Comparison of ENCODE assay signal across 8 cellular contexts in the genomic region with DNA sequence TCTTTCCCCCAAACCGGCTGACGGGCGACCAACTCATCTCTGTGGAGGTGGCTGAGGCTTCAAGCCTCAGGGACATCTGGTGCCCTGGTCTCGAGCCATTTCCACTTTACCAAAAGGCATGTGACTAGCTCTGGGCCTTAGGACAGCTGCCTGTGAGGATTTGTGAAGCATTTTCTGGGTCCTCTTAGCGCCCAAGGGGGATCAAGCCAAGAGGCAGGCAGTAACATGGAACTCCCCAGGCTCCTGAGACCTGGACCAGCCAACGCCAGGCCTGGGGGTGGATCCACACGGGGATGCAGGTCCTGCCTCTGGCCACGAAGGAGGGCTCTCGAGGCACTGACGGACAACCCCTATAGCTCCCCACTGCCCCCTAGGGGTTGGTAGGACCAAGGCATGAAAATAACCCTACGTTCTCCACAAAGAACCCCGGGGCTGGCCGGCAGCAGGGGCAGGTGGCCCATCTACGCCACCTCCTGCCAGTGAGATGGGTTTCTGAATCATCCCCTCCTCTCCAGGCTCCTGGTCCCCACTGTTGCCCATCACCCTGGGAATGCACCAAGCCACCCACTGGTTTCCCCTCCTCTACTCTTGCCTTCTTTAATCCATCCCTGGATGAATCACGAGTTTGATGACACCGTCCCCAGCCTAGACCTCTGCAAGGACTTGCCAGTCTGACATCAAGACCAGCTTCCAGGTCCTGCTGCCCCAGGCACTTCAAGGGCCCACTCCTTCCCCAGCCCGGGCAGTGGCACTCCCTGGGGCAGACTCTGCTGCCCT. TPM values are rescaled to one million over a fixed set of nuclear protein-coding genes. Genes with fewer than 3 reads are reported as not detected.
A peak's percentile ranks its signal among the peaks of the same experiment; 100 is the strongest.
DNase-seq lines count a peak whose midpoint lies in the region; ATAC-seq and TF ChIP-seq lines count a peak whose summit lies in the region.

No MANE protein-coding gene starts in this region.

- peaks cover 5% of the 10 kb centered on the region; the same call in 2 of the 3 replicates for H3K36me3 Mint-ChIP-seq in GM23338 (ENCODE audit: low read depth)
- H3K36me3 Mint-ChIP-seq in endothelial cell (ENCODE audit: low read depth, unreplicated experiment) = peaks cover 5% of the 10 kb centered on the region
- H3K36me3 Mint-ChIP-seq in nephron (ENCODE audit: low read depth) = peaks cover 16% of the 10 kb centered on the region

- no peak overlapping the region for H2AFZ ChIP-seq in GM23338

- H3K4me3 Mint-ChIP-seq in GM23338 (peak overlapping the region; percentile 47; the same call in 2 of the 3 replicates), endothelial cell (ENCODE audit: unreplicated experiment) (no peak overlapping the region), nephron (no peak overlapping the region)

- peaks cover 2% of the 10 kb centered on the region; the same call in 1 of the 2 replicates for H4K20me1 ChIP-seq in GM23338 (replicated peaks; ENCODE audit: insufficient read depth)

- H3K27ac Mint-ChIP-seq in GM23338 = peak overlapping the region; percentile 77; the same call in 1 of the 2 replicates
- H3K27ac Mint-ChIP-seq in endothelial cell (ENCODE audit: unreplicated experiment) = no peak overlapping the region
- H3K27ac Mint-ChIP-seq in nephron = no peak overlapping the region

- H3K27me3 Mint-ChIP-seq in GM23338 (ENCODE audit: insufficient read depth, low read depth, poor library complexity) (peaks cover 19% of the 10 kb centered on the region), endothelial cell (ENCODE audit: unreplicated experiment) (peaks cover 3% of the 10 kb centered on the region), nephron (ENCODE audit: low read depth) (no peaks in the 10 kb centered on the region)

- 0 out of 2 replicates have a peak overlapping the region, but pooled peaks have one; percentile 43 for H3K4me2 ChIP-seq in GM23338

- H3K4me1 ChIP-seq in GM23338 (ENCODE audit: insufficient read depth) = 0 out of 2 replicates have a peak, but pooled peaks cover 4% of the 10 kb centered on the region

- peak overlapping the region; percentile 76; the same call in 1 of the 2 replicates for H3K27ac ChIP-seq in GM23338 (ENCODE audit: low read depth)

- in situ Hi-C loops in SK-MEL-5 (cut with HindIII; ENCODE audit: low pct_unique_long_range_greater_than_20kb, low sequenced_read_pairs) = no loop called here

- no peaks in the 10 kb centered on the region for H3K79me2 ChIP-seq in GM23338 (replicated peaks; ENCODE audit: insufficient read depth)

- H3K9me3 Mint-ChIP-seq in GM23338 (peaks cover 2% of the 10 kb centered on the region; the same call in 1 of the 3 replicates), endothelial cell (ENCODE audit: unreplicated experiment) (no peaks in the 10 kb centered on the region), nephron (no peaks in the 10 kb centered on the region)

- H3K4me3 ChIP-seq in GM23338 = no peak overlapping the region

- ATAC-seq in GM23338 (peak; percentile 62), GM19397 (IDR thresholded peaks at IDR 0.05; ENCODE audit: unreplicated experiment) (no peak), HG03378 (IDR thresholded peaks at IDR 0.05; ENCODE audit: unreplicated experiment) (no peak)

- peak; percentile 82 for TF ChIP-seq CTCF in GM23338 (conservative IDR thresholded peaks at IDR 0.05; ENCODE audit: low read depth in 2 of 2)
- TF ChIP-seq CTCF in endothelial cell (IDR thresholded peaks at IDR 0.05; ENCODE audit: unreplicated experiment) = peak; percentile 56
- TF ChIP-seq CTCF in nephron (IDR thresholded peaks at IDR 0.05; ENCODE audit: unreplicated experiment in 3 of 3) = peak; percentile 13 to 47 (median 21)

- H3K4me1 Mint-ChIP-seq in GM23338 (peaks cover 15% of the 10 kb centered on the region), endothelial cell (ENCODE audit: unreplicated experiment) (no peaks in the 10 kb centered on the region), nephron (no peaks in the 10 kb centered on the region)

- H3K36me3 ChIP-seq in GM23338 (ENCODE audit: insufficient read depth) = peaks cover 3% of the 10 kb centered on the region; the same call in 1 of the 2 replicates

- DNase-seq in AG20443 (ENCODE audit: low spot score) (peak; percentile 68), GM23338 (ENCODE audit: low spot score) (peak; percentile 96), SK-MEL-5 (ENCODE audit: low read depth, low spot score) (peak; percentile 70), endothelial cell (ENCODE audit: low spot score) (peak; percentile 71), germinal center (ENCODE audit: low spot score) (no peak)

- no peaks in the 10 kb centered on the region for H3K9me2 ChIP-seq in GM23338 (ENCODE audit: insufficient read depth)

- no peaks in the 10 kb centered on the region for H3K27me3 ChIP-seq in GM23338 (ENCODE audit: insufficient read depth)

- H3F3A ChIP-seq in GM23338 (replicated peaks; ENCODE audit: low read depth) = peaks cover 16% of the 10 kb centered on the region; the same call in 1 of the 2 replicates

TF ChIP-seq in GM23338, 12 proteins besides CTCF, POLR2A, EP300 and RAD21 (continues in another document):
- no peak for TF ChIP-seq STAT1 (IDR thresholded peaks at IDR 0.05; ENCODE audit: unreplicated experiment)
- TF ChIP-seq, protein P1, sequence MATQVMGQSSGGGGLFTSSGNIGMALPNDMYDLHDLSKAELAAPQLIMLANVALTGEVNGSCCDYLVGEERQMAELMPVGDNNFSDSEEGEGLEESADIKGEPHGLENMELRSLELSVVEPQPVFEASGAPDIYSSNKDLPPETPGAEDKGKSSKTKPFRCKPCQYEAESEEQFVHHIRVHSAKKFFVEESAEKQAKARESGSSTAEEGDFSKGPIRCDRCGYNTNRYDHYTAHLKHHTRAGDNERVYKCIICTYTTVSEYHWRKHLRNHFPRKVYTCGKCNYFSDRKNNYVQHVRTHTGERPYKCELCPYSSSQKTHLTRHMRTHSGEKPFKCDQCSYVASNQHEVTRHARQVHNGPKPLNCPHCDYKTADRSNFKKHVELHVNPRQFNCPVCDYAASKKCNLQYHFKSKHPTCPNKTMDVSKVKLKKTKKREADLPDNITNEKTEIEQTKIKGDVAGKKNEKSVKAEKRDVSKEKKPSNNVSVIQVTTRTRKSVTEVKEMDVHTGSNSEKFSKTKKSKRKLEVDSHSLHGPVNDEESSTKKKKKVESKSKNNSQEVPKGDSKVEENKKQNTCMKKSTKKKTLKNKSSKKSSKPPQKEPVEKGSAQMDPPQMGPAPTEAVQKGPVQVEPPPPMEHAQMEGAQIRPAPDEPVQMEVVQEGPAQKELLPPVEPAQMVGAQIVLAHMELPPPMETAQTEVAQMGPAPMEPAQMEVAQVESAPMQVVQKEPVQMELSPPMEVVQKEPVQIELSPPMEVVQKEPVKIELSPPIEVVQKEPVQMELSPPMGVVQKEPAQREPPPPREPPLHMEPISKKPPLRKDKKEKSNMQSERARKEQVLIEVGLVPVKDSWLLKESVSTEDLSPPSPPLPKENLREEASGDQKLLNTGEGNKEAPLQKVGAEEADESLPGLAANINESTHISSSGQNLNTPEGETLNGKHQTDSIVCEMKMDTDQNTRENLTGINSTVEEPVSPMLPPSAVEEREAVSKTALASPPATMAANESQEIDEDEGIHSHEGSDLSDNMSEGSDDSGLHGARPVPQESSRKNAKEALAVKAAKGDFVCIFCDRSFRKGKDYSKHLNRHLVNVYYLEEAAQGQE (IDR thresholded peaks at IDR 0.05; ENCODE audit: unreplicated experiment) = no peak
- TF ChIP-seq POLR2AphosphoS5 (IDR thresholded peaks at IDR 0.05; ENCODE audit: low read depth) = no peak
- no peak for TF ChIP-seq JUNB (IDR thresholded peaks at IDR 0.05; ENCODE audit: unreplicated experiment)
- no peak for TF ChIP-seq NANOG (IDR thresholded peaks at IDR 0.05; ENCODE audit: borderline replicate concordance)
- no peak for TF ChIP-seq ZNF331 (CRISPR knock-in tag; IDR thresholded peaks at IDR 0.05; ENCODE audit: low read depth)
- TF ChIP-seq ZNF114 (CRISPR knock-in tag; IDR thresholded peaks at IDR 0.05) = no peak
- TF ChIP-seq, protein P2, sequence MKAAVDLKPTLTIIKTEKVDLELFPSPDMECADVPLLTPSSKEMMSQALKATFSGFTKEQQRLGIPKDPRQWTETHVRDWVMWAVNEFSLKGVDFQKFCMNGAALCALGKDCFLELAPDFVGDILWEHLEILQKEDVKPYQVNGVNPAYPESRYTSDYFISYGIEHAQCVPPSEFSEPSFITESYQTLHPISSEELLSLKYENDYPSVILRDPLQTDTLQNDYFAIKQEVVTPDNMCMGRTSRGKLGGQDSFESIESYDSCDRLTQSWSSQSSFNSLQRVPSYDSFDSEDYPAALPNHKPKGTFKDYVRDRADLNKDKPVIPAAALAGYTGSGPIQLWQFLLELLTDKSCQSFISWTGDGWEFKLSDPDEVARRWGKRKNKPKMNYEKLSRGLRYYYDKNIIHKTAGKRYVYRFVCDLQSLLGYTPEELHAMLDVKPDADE (IDR thresholded peaks at IDR 0.05) = no peak
- no peak; the same call in 1 of the 2 replicates for TF ChIP-seq CREB1 (CRISPR knock-in tag; IDR thresholded peaks at IDR 0.05; ENCODE audit: low read depth)
- TF ChIP-seq EZH2phosphoT487 (IDR thresholded peaks at IDR 0.05; ENCODE audit: unreplicated experiment) = no peak

RNA-seq across cellular contexts. Expression of a gene that starts 7.0 kb away (rescaled TPM):
- total RNA-seq in GM23338 (2014; rRNA removed; shearing (Covaris generic)) = 42.3 and 49.4 TPM in 2 replicates
- 99.5 and 99.7 TPM in 2 replicates for polyA plus RNA-seq in GM23338 (2016; fragmentation: Nextera tagmentation; extraction: Ambion mirVana)
- total RNA-seq in SK-MEL-5 (2014; rRNA removed; shearing (Covaris generic)) = 321 and 322 TPM in 2 replicates
- 338 and 373 TPM in 2 replicates for polyA plus RNA-seq in SK-MEL-5 (2015; cell fraction: cytosol; rRNA removed)
- polyA plus RNA-seq in SK-MEL-5 (2015; cell fraction: nucleus; rRNA removed) = 23.2 and 32.3 TPM in 2 replicates
- 112 TPM for total RNA-seq in endothelial cell (ENCODE audit: unreplicated experiment)

RNA-seq across cellular contexts. Expression of a gene that starts 37.8 kb away (rescaled TPM):
- total RNA-seq in GM23338 (2014; rRNA removed; shearing (Covaris generic)) = 3.3 and 4.1 TPM in 2 replicates
- 2.7 and 3.2 TPM in 2 replicates for polyA plus RNA-seq in GM23338 (2016; fragmentation: Nextera tagmentation; extraction: Ambion mirVana)
- 2.8 and 3.5 TPM in 2 replicates for total RNA-seq in SK-MEL-5 (2014; rRNA removed; shearing (Covaris generic))
- 9.3 and 11.0 TPM in 2 replicates for polyA plus RNA-seq in SK-MEL-5 (2015; cell fraction: cytosol; rRNA removed)
- 1.3 and 2.5 TPM in 2 replicates for polyA plus RNA-seq in SK-MEL-5 (2015; cell fraction: nucleus; rRNA removed)
- 60.1 TPM for total RNA-seq in endothelial cell (ENCODE audit: unreplicated experiment)

RNA-seq across cellular contexts. Expression of a gene that starts 46.5 kb away (rescaled TPM):
- total RNA-seq in GM23338 (2014; rRNA removed; shearing (Covaris generic)) = 30.8 and 49.2 TPM in 2 replicates
- 18.6 and 19.5 TPM in 2 replicates for polyA plus RNA-seq in GM23338 (2016; fragmentation: Nextera tagmentation; extraction: Ambion mirVana)
- total RNA-seq in SK-MEL-5 (2014; rRNA removed; shearing (Covaris generic)) = 34.4 and 47.9 TPM in 2 replicates
- polyA plus RNA-seq in SK-MEL-5 (2015; cell fraction: cytosol; rRNA removed) = 135 and 137 TPM in 2 replicates
- 64.0 and 107 TPM in 2 replicates for polyA plus RNA-seq in SK-MEL-5 (2015; cell fraction: nucleus; rRNA removed)
- 63.3 TPM for total RNA-seq in endothelial cell (ENCODE audit: unreplicated experiment)

Comparison
In these comparisons a context has a peak if more than half of its experiments do, and no peak if none do; other contexts are left out.
1. CTCF ChIP-seq: peak in every context shown above with its lines; median percentile 82 in GM23338; 56 in endothelial cell; 21 in nephron.
2. RNA of a gene that starts 37.8 kb away (total RNA-seq): 60.1 TPM in endothelial cell (single experiment); 3.3 to 4.1 TPM in GM23338 and 2.8 to 3.5 TPM in SK-MEL-5; every median in the first group is over 10 times any median in the second.